Comparison of ENCODE assay signal across 10 cellular contexts in the genomic region with DNA sequence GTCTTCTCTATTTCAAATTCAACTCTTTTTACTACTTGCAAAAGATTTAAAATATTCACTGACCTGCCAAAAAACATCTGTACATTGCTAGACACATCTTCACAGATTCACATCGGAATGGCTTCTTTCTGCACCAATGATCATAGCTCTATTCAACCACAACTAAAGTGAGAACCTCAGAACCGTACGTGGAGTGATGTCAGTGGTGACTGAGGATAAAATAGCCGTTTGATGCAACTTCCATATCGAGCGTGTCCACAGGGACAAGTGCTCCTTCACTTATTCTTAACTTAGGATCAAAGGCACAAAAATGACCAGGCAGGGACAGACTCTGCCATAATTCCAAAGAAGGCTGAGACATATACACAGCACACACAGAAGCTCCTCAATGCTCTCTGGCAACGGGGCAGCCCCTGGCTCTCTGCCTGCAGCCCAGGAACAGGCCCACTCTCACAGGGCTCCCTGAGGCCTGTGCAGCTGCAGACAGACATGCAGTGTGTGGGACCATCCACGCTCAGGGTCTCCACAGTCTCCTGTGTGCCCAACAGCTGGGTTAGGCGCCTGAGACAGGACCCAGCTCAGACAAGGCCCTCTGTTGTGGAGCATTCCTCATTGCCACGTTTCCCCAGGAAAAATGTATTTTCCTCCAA. TPM values are rescaled to one million over a fixed set of nuclear protein-coding genes. Genes with fewer than 3 reads are reported as not detected.
DNase-seq lines count a peak whose midpoint lies in the region; ATAC-seq and TF ChIP-seq lines count a peak whose summit lies in the region.
"Had no signal": no experiment of that assay in that cellular context is flagged by ENCODE, and none has a peak within 500 bp of the region (broad histone marks: within the 10 kb centered on the region; RNA-seq: fewer than 3 reads in every experiment).

No MANE protein-coding gene starts in this region.

- peak overlapping the region; percentile 64 for H3K27ac Mint-ChIP-seq in activated CD4-positive, alpha-beta T cell treated with anti-CD3 and anti-CD28 coated beads for 36 hours
- peak overlapping the region; percentile 63 for H3K27ac Mint-ChIP-seq in activated naive CD8-positive, alpha-beta T cell treated with anti-CD3 and anti-CD28 coated beads, Interleukin-2, amount 10 ng/mL, durations not matched to agents 7 days and 5 days

- H4K20me1 ChIP-seq in PC-3 (ENCODE audit: low read length) = no peaks in the 10 kb centered on the region

- POLR2A ChIA-PET in activated CD4-positive, alpha-beta T cell treated with anti-CD3 and anti-CD28 coated beads for 36 hours (lab: Charles Lee) = interaction anchor here (0.7 to 1.1 kb wide), 3 partner anchors 11 to 13 kb away, joined by 3 to 5 read pairs (median 4); no protein-coding TSS in a partner anchor
- POLR2A ChIA-PET in activated naive CD8-positive, alpha-beta T cell treated with anti-CD3 and anti-CD28 coated beads, Interleukin-2, amount 10 ng/mL, durations not matched to agents 7 days and 5 days (lab: Charles Lee) = interaction anchor here (1.3 to 1.5 kb wide), 2 partner anchors 11 to 23 kb away, joined by 3 to 11 read pairs; partner anchors contain the start of gene FYN
- POLR2A ChIA-PET in PC-3 (lab: Charles Lee; ENCODE audit: unreplicated experiment) = no interaction called here

- H3K27me3 ChIP-seq in PC-3 (ENCODE audit: low read length) = no peaks in the 10 kb centered on the region

- H3K4me1 Mint-ChIP-seq in activated CD4-positive, alpha-beta T cell treated with anti-CD3 and anti-CD28 coated beads for 36 hours = peaks cover 99% of the 10 kb centered on the region
- H3K4me1 Mint-ChIP-seq in activated naive CD8-positive, alpha-beta T cell treated with anti-CD3 and anti-CD28 coated beads, Interleukin-2, amount 10 ng/mL, durations not matched to agents 7 days and 5 days = peaks cover 64% of the 10 kb centered on the region

- H3K27ac ChIP-seq in PC-3 (ENCODE audit: low read length) = no peak overlapping the region

- H3K27me3 Mint-ChIP-seq in activated CD4-positive, alpha-beta T cell treated with anti-CD3 and anti-CD28 coated beads for 36 hours = no peaks in the 10 kb centered on the region
- no peaks in the 10 kb centered on the region for H3K27me3 Mint-ChIP-seq in activated naive CD8-positive, alpha-beta T cell treated with anti-CD3 and anti-CD28 coated beads, Interleukin-2, amount 10 ng/mL, durations not matched to agents 7 days and 5 days

- ATAC-seq in activated CD4-positive, alpha-beta T cell treated with anti-CD3 and anti-CD28 coated beads for 36 hours = peak; percentile 43
- ATAC-seq in HG02759 (IDR thresholded peaks at IDR 0.05; ENCODE audit: unreplicated experiment) (peak; percentile 47), PC-3 (no peak)
- ATAC-seq in activated naive CD8-positive, alpha-beta T cell treated with anti-CD3 and anti-CD28 coated beads, Interleukin-2, amount 10 ng/mL, durations not matched to agents 7 days and 5 days (ENCODE audit: low read depth) = no peak

- no peaks in the 10 kb centered on the region for H3K9me3 Mint-ChIP-seq in activated CD4-positive, alpha-beta T cell treated with anti-CD3 and anti-CD28 coated beads for 36 hours (ENCODE audit: low read depth)
- no peaks in the 10 kb centered on the region for H3K9me3 Mint-ChIP-seq in activated naive CD8-positive, alpha-beta T cell treated with anti-CD3 and anti-CD28 coated beads, Interleukin-2, amount 10 ng/mL, durations not matched to agents 7 days and 5 days

- no peaks in the 10 kb centered on the region for H3K36me3 ChIP-seq in PC-3 (ENCODE audit: low read depth, low read length)

- no peak overlapping the region for H3K4me3 ChIP-seq in PC-3 (ENCODE audit: low read length)

- H3K4me2 ChIP-seq in PC-3 (ENCODE audit: low read length) = no peak overlapping the region

- 0 out of 2 replicates have a peak, but pooled peaks cover 4% of the 10 kb centered on the region for H3K79me2 ChIP-seq in PC-3 (ENCODE audit: low read length)

- H3K4me1 ChIP-seq in PC-3 (ENCODE audit: insufficient read depth, low read length) = peaks cover 14% of the 10 kb centered on the region

- no peak overlapping the region for H3K9ac ChIP-seq in PC-3 (ENCODE audit: low read length)

- CTCF ChIA-PET in activated CD4-positive, alpha-beta T cell treated with anti-CD3 and anti-CD28 coated beads for 36 hours (lab: Charles Lee) = interaction anchor here (0.6 to 1.6 kb wide), 10 partner anchors 11 to 193 kb away, joined by 3 to 6 read pairs (median 4); no protein-coding TSS in a partner anchor
- CTCF ChIA-PET in PC-3 (lab: Charles Lee) = no interaction called here

- no peaks in the 10 kb centered on the region for H3K9me3 ChIP-seq in PC-3 (ENCODE audit: low read length)

- no TSS peak for BruUV-seq in PC-3 (replicated peaks; lab: Mats Ljungman, UMichigan)

- H2AFZ ChIP-seq in PC-3 (ENCODE audit: low read length) = no peak overlapping the region

- H3K9me2 ChIP-seq in PC-3 (replicated peaks; ENCODE audit: low read length) = no peaks in the 10 kb centered on the region

- H3K4me3 Mint-ChIP-seq in activated CD4-positive, alpha-beta T cell treated with anti-CD3 and anti-CD28 coated beads for 36 hours = peak overlapping the region; percentile 20
- H3K4me3 Mint-ChIP-seq in activated naive CD8-positive, alpha-beta T cell treated with anti-CD3 and anti-CD28 coated beads, Interleukin-2, amount 10 ng/mL, durations not matched to agents 7 days and 5 days = peak overlapping the region; percentile 23

- no peak for TF ChIP-seq CTCF in PC-3 (conservative IDR thresholded peaks at IDR 0.05; ENCODE audit: low read depth, low read length)

- intact Hi-C loops in activated CD4-positive, alpha-beta T cell treated with anti-CD3 and anti-CD28 coated beads for 36 hours (cut with DNase I, micrococcal nuclease) = no loop called here
- intact Hi-C loops in PC-3 (cut with micrococcal nuclease) = no loop called here

- H3F3A ChIP-seq in PC-3 (ENCODE audit: low read length, unreplicated experiment) = no peaks in the 10 kb centered on the region

- peak; percentile 45 for DNase-seq in activated CD4-positive, alpha-beta T cell treated with anti-CD3 and anti-CD28 coated beads for 36 hours
- DNase-seq in activated CD4-positive, alpha-beta T cell treated with anti-CD3 and anti-CD28 coated beads, Interleukin-2, amount 50 U/mL, for 1 hour = no peak
- DNase-seq in activated naive CD8-positive, alpha-beta T cell treated with anti-CD3 and anti-CD28 coated beads, Interleukin-2, amount 10 ng/mL, durations not matched to agents 7 days and 5 days = no peak
- peak in 45 of 56 donors; percentile 6 to 76 (median 50) for DNase-seq in nucleus accumbens (lab: John Stamatoyannopoulos, UW)
- DNase-seq in NCI-H2196 (lab: John Stamatoyannopoulos, UW; ENCODE audit: unreplicated experiment) = no peak
- no peak for DNase-seq in NCI-H1436 treated with DMSO at 0.1 percent for 48 hours (lab: John Stamatoyannopoulos, UW)
- DNase-seq in PC-3 = no peak
- DNase-seq: 8988T, NCI-H2227 treated with DMSO at 0.1 percent for 48 hours had no signal

- peaks cover 60% of the 10 kb centered on the region for H3K36me3 Mint-ChIP-seq in activated CD4-positive, alpha-beta T cell treated with anti-CD3 and anti-CD28 coated beads for 36 hours (ENCODE audit: low read depth)
- peaks cover 22% of the 10 kb centered on the region for H3K36me3 Mint-ChIP-seq in activated naive CD8-positive, alpha-beta T cell treated with anti-CD3 and anti-CD28 coated beads, Interleukin-2, amount 10 ng/mL, durations not matched to agents 7 days and 5 days

RNA-seq across cellular contexts. Expression of gene FYN, which starts 22.8 kb away (rescaled TPM):
- 100 to 1,000 TPM; 345 to 504 TPM for total RNA-seq in activated CD4-positive, alpha-beta T cell treated with anti-CD3 and anti-CD28 coated beads for 36 hours
- 100 to 1,000 TPM; 363 to 409 TPM for total RNA-seq in activated naive CD8-positive, alpha-beta T cell treated with anti-CD3 and anti-CD28 coated beads, Interleukin-2, amount 10 ng/mL, durations not matched to agents 7 days and 5 days
- total RNA-seq in PC-3 (2014; rRNA removed) = 27.6 and 57.4 TPM in 2 replicates

Comparison
In these comparisons a context has a peak if more than half of its experiments do, and no peak if none do; other contexts are left out.
1. DNase-seq: peak in activated CD4-positive, alpha-beta T cell treated with anti-CD3 and anti-CD28 coated beads for 36 hours (single experiment) and nucleus accumbens (45 of 56); none in activated CD4-positive, alpha-beta T cell treated with anti-CD3 and anti-CD28 coated beads, Interleukin-2, amount 50 U/mL, for 1 hour (single experiment), activated naive CD8-positive, alpha-beta T cell treated with anti-CD3 and anti-CD28 coated beads, Interleukin-2, amount 10 ng/mL, durations not matched to agents 7 days and 5 days (single experiment), NCI-H2196 (single experiment), NCI-H1436 treated with DMSO at 0.1 percent for 48 hours (single experiment) and PC-3 (single experiment).
2. ATAC-seq: peak in activated CD4-positive, alpha-beta T cell treated with anti-CD3 and anti-CD28 coated beads for 36 hours (single experiment) and HG02759 (single experiment); none in activated naive CD8-positive, alpha-beta T cell treated with anti-CD3 and anti-CD28 coated beads, Interleukin-2, amount 10 ng/mL, durations not matched to agents 7 days and 5 days (single experiment) and PC-3 (single experiment).